Comparison of ENCODE assay signal across 9 cellular contexts in the genomic region with DNA sequence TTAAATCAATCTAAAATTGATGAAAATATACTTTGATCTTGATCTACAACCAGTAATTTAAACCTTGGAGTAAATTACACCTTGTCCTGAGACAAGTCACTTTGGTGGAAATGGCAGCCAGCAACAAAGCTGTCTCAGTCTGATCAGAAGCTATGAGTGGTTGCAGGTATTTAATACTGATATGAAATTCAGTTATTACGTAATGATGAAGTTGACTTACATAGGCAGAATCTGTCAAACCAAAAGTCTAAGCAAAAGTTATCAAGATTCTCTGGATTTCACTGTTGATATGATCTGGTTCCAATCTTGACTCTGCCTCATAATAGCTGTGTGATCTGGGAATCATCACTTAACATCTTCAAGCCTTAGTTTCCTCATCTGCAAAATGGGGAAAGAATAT. TPM values are rescaled to one million over a fixed set of nuclear protein-coding genes. Genes with fewer than 3 reads are reported as not detected.
"Had no signal": no experiment of that assay in that cellular context is flagged by ENCODE, and none has a peak within 500 bp of the region (broad histone marks: within the 10 kb centered on the region; RNA-seq: fewer than 3 reads in every experiment).

No MANE protein-coding gene starts in this region.

- ATAC-seq: GM12878 had no signal

- H3K4me3 ChIP-seq: GM12878 had no signal

- FAIRE-seq: G401.6, GM12878, GM12891, GM12892, GM18507, GM19239 had no signal

- DNase-seq: GDM1, GF-D8 had no signal

RNA-seq across cellular contexts. Expression of gene GSTA5, which starts 27.6 kb away (rescaled TPM):
- total RNA-seq: G401, GM12878 had no signal
- polyA plus RNA-seq: GM12878 had no signal

RNA-seq across cellular contexts. Expression of gene GSTA3, which starts 41.3 kb away (rescaled TPM):
- total RNA-seq: G401, GM12878 had no signal
- polyA plus RNA-seq: GM12878 had no signal
